Comparison of ENCODE assay signal across 29 cellular contexts in genomic region chr5:175387144-175387543, GRCh38. TPM values are rescaled to one million over a fixed set of nuclear protein-coding genes. Genes with fewer than 3 reads are reported as not detected.
"Had no signal": no experiment of that assay in that cellular context is flagged by ENCODE, and none has a peak within 500 bp of the region (broad histone marks: within the 10 kb centered on the region; RNA-seq: fewer than 3 reads in every experiment).

No MANE protein-coding gene starts in this region.

- ATAC-seq: esophagus mucosa; foreskin keratinocyte; heart right ventricle; left lung; mucosa of descending colon; natural killer cell treated with Interleukin-12 subunit alpha and Interleukin-12 subunit beta and Interleukin-15 and Interleukin-18, amount 100 ng/mL, for 72 hours; sciatic nerve; stimulated activated naive CD8-positive, alpha-beta T cell treated with anti-CD3 and anti-CD28 coated beads, Interleukin-15, Interleukin-2, amounts not matched to agents 100 U/mL and 50 U/mL, for 24 hours had no signal

- H3K4me3 Mint-ChIP-seq: activated naive CD4-positive, alpha-beta T cell treated with anti-CD3 and anti-CD28 coated beads, Interleukin-2, amount 10 ng/mL, durations not matched to agents 7 days and 5 days; activated naive CD8-positive, alpha-beta T cell treated with anti-CD3 and anti-CD28 coated beads, Interleukin-2, amount 10 ng/mL, durations not matched to agents 7 days and 5 days; endodermal cell; natural killer cell treated with Interleukin-12 subunit alpha and Interleukin-12 subunit beta and Interleukin-15 and Interleukin-18, amount 100 ng/mL, for 72 hours; T-helper 2 cell treated with Interferon-gamma antibody and Interleukin-4, amounts not matched to agents 5 μg/mL and 100 μg/mL, for 36 hours had no signal

- H3K27ac Mint-ChIP-seq: activated naive CD4-positive, alpha-beta T cell treated with anti-CD3 and anti-CD28 coated beads, Interleukin-2, amount 10 ng/mL, durations not matched to agents 7 days and 5 days; activated naive CD8-positive, alpha-beta T cell treated with anti-CD3 and anti-CD28 coated beads, Interleukin-2, amount 10 ng/mL, durations not matched to agents 7 days and 5 days; endodermal cell; natural killer cell treated with Interleukin-12 subunit alpha and Interleukin-12 subunit beta and Interleukin-15 and Interleukin-18, amount 100 ng/mL, for 72 hours; T-helper 2 cell treated with Interferon-gamma antibody and Interleukin-4, amounts not matched to agents 5 μg/mL and 100 μg/mL, for 36 hours had no signal

- H3K4me1 ChIP-seq: foreskin keratinocyte, heart right ventricle, left lung, testis, transverse colon had no signal

- DNase-seq: activated CD4-positive, alpha-beta T cell treated with anti-CD3 and anti-CD28 coated beads for 4 hours; activated CD4-positive, alpha-beta T cell treated with anti-CD3 and anti-CD28 coated beads, Interleukin-2, amount 50 U/mL, for 48 hours; activated CD4-positive, CD25-positive, alpha-beta regulatory T cell; activated CD8-positive, alpha-beta memory T cell treated with anti-CD3 and anti-CD28 coated beads, Interleukin-2, amount 50 U/mL, for 4 hours; activated gamma-delta T cell; activated naive CD4-positive, alpha-beta T cell treated with anti-CD3 and anti-CD28 coated beads, Interleukin-2, amount 10 ng/mL, durations not matched to agents 7 days and 5 days; activated naive CD8-positive, alpha-beta T cell treated with anti-CD3 and anti-CD28 coated beads, Interleukin-2, amount 10 ng/mL, durations not matched to agents 7 days and 5 days; activated T-cell treated with anti-CD3 and anti-CD28 coated beads, Interleukin-2, amount 50 U/mL, for 1 hour; endodermal cell; foreskin keratinocyte; heart right ventricle; left lung; mucosa of descending colon; stimulated activated CD4-positive, alpha-beta T cell treated with anti-CD3 and anti-CD28 coated beads, Interleukin-12 subunit alpha, Interleukin-12 subunit beta, amount 100 ng/mL, for 4 hours; stimulated activated CD4-positive, alpha-beta T cell treated with anti-CD3 and anti-CD28 coated beads, Interleukin-4, amount 100 ng/mL, for 1 hour; stimulated activated naive CD8-positive, alpha-beta T cell treated with anti-CD3 and anti-CD28 coated beads, Interleukin-15, Interleukin-2, amounts not matched to agents 100 U/mL and 50 U/mL, for 24 hours; testis; transverse colon had no signal

- H3K27ac ChIP-seq: foreskin keratinocyte, heart right ventricle, left lung, neutrophil, skin epidermis, testis, transverse colon had no signal

- H3K36me3 Mint-ChIP-seq: activated naive CD4-positive, alpha-beta T cell treated with anti-CD3 and anti-CD28 coated beads, Interleukin-2, amount 10 ng/mL, durations not matched to agents 7 days and 5 days; activated naive CD8-positive, alpha-beta T cell treated with anti-CD3 and anti-CD28 coated beads, Interleukin-2, amount 10 ng/mL, durations not matched to agents 7 days and 5 days; natural killer cell treated with Interleukin-12 subunit alpha and Interleukin-12 subunit beta and Interleukin-15 and Interleukin-18, amount 100 ng/mL, for 72 hours had no signal

- H3K4me3 ChIP-seq: heart right ventricle, left lung, lung, mucosa of descending colon, skin epidermis, testis, transverse colon had no signal

- H3K9me3 Mint-ChIP-seq: activated naive CD4-positive, alpha-beta T cell treated with anti-CD3 and anti-CD28 coated beads, Interleukin-2, amount 10 ng/mL, durations not matched to agents 7 days and 5 days; activated naive CD8-positive, alpha-beta T cell treated with anti-CD3 and anti-CD28 coated beads, Interleukin-2, amount 10 ng/mL, durations not matched to agents 7 days and 5 days; endodermal cell; natural killer cell treated with Interleukin-12 subunit alpha and Interleukin-12 subunit beta and Interleukin-15 and Interleukin-18, amount 100 ng/mL, for 72 hours; T-helper 2 cell treated with Interferon-gamma antibody and Interleukin-4, amounts not matched to agents 5 μg/mL and 100 μg/mL, for 36 hours had no signal

- H3K4me1 Mint-ChIP-seq: activated naive CD4-positive, alpha-beta T cell treated with anti-CD3 and anti-CD28 coated beads, Interleukin-2, amount 10 ng/mL, durations not matched to agents 7 days and 5 days; activated naive CD8-positive, alpha-beta T cell treated with anti-CD3 and anti-CD28 coated beads, Interleukin-2, amount 10 ng/mL, durations not matched to agents 7 days and 5 days had no signal

- H3K9me3 ChIP-seq: left lung, mucosa of descending colon, neutrophil, testis, transverse colon had no signal

- H3K36me3 ChIP-seq: heart right ventricle, left lung, neutrophil, transverse colon had no signal

- H3K27me3 ChIP-seq: foreskin keratinocyte, left lung, testis, transverse colon had no signal

RNA-seq across cellular contexts. Expression of gene DRD1, which starts 56.8 kb away (rescaled TPM):
- total RNA-seq: activated CD8-positive, alpha-beta memory T cell treated with anti-CD3 and anti-CD28 coated beads for 36 hours; activated naive CD8-positive, alpha-beta T cell treated with anti-CD3 and anti-CD28 coated beads, Interleukin-2, amount 10 ng/mL, durations not matched to agents 7 days and 5 days; esophagus mucosa; foreskin keratinocyte; myocyte; natural killer cell treated with Interleukin-12 subunit alpha and Interleukin-12 subunit beta and Interleukin-15 and Interleukin-18, amount 100 ng/mL, for 72 hours; osteocyte; renal cortical epithelial cell had no signal
- polyA plus RNA-seq: foreskin keratinocyte, heart right ventricle had no signal
